ENCODE assay signal across 17 cellular contexts in genomic region chr5:56673171-56673570, GRCh38.
DNase-seq lines count a peak whose midpoint lies in the region; ATAC-seq and TF ChIP-seq lines count a peak whose summit lies in the region.
"Had no signal": no experiment of that assay in that cellular context is flagged by ENCODE, and none has a peak within 500 bp of the region (broad histone marks: within the 10 kb centered on the region; RNA-seq: fewer than 3 reads in every experiment).

No MANE protein-coding gene starts in this region.

- peaks cover 0 to 28% (median 8%) of the 10 kb centered on the region in 11 experiments; a peak in 8 of 22 replicates for H3K9me3 ChIP-seq in BLaER1 treated with 17β-estradiol and CSF1 and Interleukin-3, amounts not matched to agents 10 nM and 100 nM (replicated peaks in 1 of 11)
- H3K9me3 ChIP-seq in T-helper 17 cell (ENCODE audit: control insufficient read depth, low read length, poor library complexity, severe bottlenecking) (no peaks in the 10 kb centered on the region), A673 (ENCODE audit: low read depth, low read length, poor library complexity, severe bottlenecking) (no peaks in the 10 kb centered on the region)
- H3K9me3 ChIP-seq: tibial artery had no signal

- H3K9ac ChIP-seq in BLaER1 treated with 17β-estradiol and CSF1 and Interleukin-3, amounts not matched to agents 10 nM and 100 nM: peak overlapping the region; percentile 23 to 82 (median 63); a peak in 17 of 22 replicates

- no peaks in the 10 kb centered on the region for H3K27me3 ChIP-seq in BLaER1 treated with 17β-estradiol and CSF1 and Interleukin-3, amounts not matched to agents 10 nM and 100 nM
- H3K27me3 ChIP-seq in A673 (replicated peaks; ENCODE audit: insufficient read depth, low read depth, low read length, poor library complexity): no peaks in the 10 kb centered on the region
- H3K27me3 ChIP-seq: tibial artery had no signal

- peak overlapping the region; percentile 1 for H3K27ac Mint-ChIP-seq in T-helper 17 cell
- H3K27ac Mint-ChIP-seq: activated naive CD8-positive, alpha-beta T cell treated with anti-CD3 and anti-CD28 coated beads for 36 hours had no signal

- intact Hi-C loops in posterior cingulate gyrus (cut with DNase I) (no loop called here), A673 (cut with micrococcal nuclease; ENCODE audit: unreplicated experiment) (no loop called here)

- H3K27me3 Mint-ChIP-seq in T-helper 17 cell: no peaks in the 10 kb centered on the region
- H3K27me3 Mint-ChIP-seq: activated naive CD8-positive, alpha-beta T cell treated with anti-CD3 and anti-CD28 coated beads for 36 hours had no signal

- peak overlapping the region; percentile 89 to 98 (median 93) for H3K27ac ChIP-seq in BLaER1 treated with 17β-estradiol and CSF1 and Interleukin-3, amounts not matched to agents 10 nM and 100 nM
- H3K27ac ChIP-seq in A673 (ENCODE audit: low read depth, low read length, poor library complexity, severe bottlenecking): no peak overlapping the region
- H3K27ac ChIP-seq: tibial artery had no signal

- H3K4me1 Mint-ChIP-seq in T-helper 17 cell: peaks cover 22% of the 10 kb centered on the region

- no peak overlapping the region for H3K4me3 ChIP-seq in BLaER1 treated with 17β-estradiol and CSF1 and Interleukin-3, amounts not matched to agents 10 nM and 100 nM
- no peak overlapping the region for H3K4me3 ChIP-seq in A673 (ENCODE audit: low read depth, low read length, poor library complexity, severe bottlenecking)
- H3K4me3 ChIP-seq: tibial artery had no signal

- peak; percentile 57 for ATAC-seq in T-helper 17 cell
- no peak for ATAC-seq in HG03378 (IDR thresholded peaks at IDR 0.05; ENCODE audit: unreplicated experiment)
- ATAC-seq in GM21737 (IDR thresholded peaks at IDR 0.05; ENCODE audit: unreplicated experiment): no peak
- ATAC-seq: PC-3 had no signal

- BruUV-seq in A673 (replicated peaks; lab: Mats Ljungman, UMichigan): no TSS peak

- DNase-seq in Kasumi-1 (lab: John Stamatoyannopoulos, UW) (peak; percentile 84 to 87), T-helper 17 cell (no peak), medulla oblongata (ENCODE audit: extremely low spot score) (peak; percentile 63), posterior cingulate gyrus (no peak), A673 (ENCODE audit: low spot score) (no peak)
- DNase-seq: activated naive CD8-positive, alpha-beta T cell treated with anti-CD3 and anti-CD28 coated beads for 36 hours; DMS53; effector CD8-positive, alpha-beta T cell; NCI-H1092 treated with DMSO at 0.1 percent for 48 hours; PC-3; retina; stimulated activated CD8-positive, alpha-beta memory T cell treated with anti-CD3 and anti-CD28 coated beads, Interleukin-4, amount 100 ng/mL, for 48 hours; SW 1271 had no signal

- H3K4me1 ChIP-seq in BLaER1 treated with 17β-estradiol and CSF1 and Interleukin-3, amounts not matched to agents 10 nM and 100 nM: peaks cover 55 to 98% (median 62%) of the 10 kb centered on the region in 10 experiments
- no peaks in the 10 kb centered on the region for H3K4me1 ChIP-seq in A673 (ENCODE audit: insufficient read depth, low read length, poor library complexity, severe bottlenecking)

- POLR2A ChIA-PET in A673 (lab: Charles Lee; ENCODE audit: low non-redundant PET): no interaction called here

- no peaks in the 10 kb centered on the region for H4K20me1 ChIP-seq in BLaER1 treated with 17β-estradiol and CSF1 and Interleukin-3, amounts not matched to agents 10 nM and 100 nM

- peaks cover 0 to 3% (median 0%) of the 10 kb centered on the region in 11 experiments; a peak in 1 of 22 replicates for H3K36me3 ChIP-seq in BLaER1 treated with 17β-estradiol and CSF1 and Interleukin-3, amounts not matched to agents 10 nM and 100 nM
- no peaks in the 10 kb centered on the region for H3K36me3 ChIP-seq in A673 (ENCODE audit: insufficient read depth, low read length, poor library complexity, severe bottlenecking)
- H3K36me3 ChIP-seq: tibial artery had no signal

- peak overlapping the region; percentile 52 to 91 (median 72) for H3K4me2 ChIP-seq in BLaER1 treated with 17β-estradiol and CSF1 and Interleukin-3, amounts not matched to agents 10 nM and 100 nM

- no peak for TF ChIP-seq CTCF in A673 (conservative IDR thresholded peaks at IDR 0.05; ENCODE audit: low read depth, low read length)

- H3K36me3 Mint-ChIP-seq in T-helper 17 cell (ENCODE audit: low read depth): no peaks in the 10 kb centered on the region
- H3K36me3 Mint-ChIP-seq: activated naive CD8-positive, alpha-beta T cell treated with anti-CD3 and anti-CD28 coated beads for 36 hours had no signal

- CTCF ChIA-PET in A673 (lab: Charles Lee): no interaction called here

- H3K4me3 Mint-ChIP-seq in T-helper 17 cell: no peak overlapping the region
- H3K4me3 Mint-ChIP-seq: activated naive CD8-positive, alpha-beta T cell treated with anti-CD3 and anti-CD28 coated beads for 36 hours had no signal

Comparison
In these comparisons a context has a peak if more than half of its experiments do, and no peak if none do; other contexts are left out.
1. DNase-seq: peak in Kasumi-1 (2 of 2) and medulla oblongata (single experiment); none in T-helper 17 cell (0 of 3), posterior cingulate gyrus (0 of 10) and A673 (single experiment).